ENCODE assay signal across 10 cellular contexts in the genomic region with DNA sequence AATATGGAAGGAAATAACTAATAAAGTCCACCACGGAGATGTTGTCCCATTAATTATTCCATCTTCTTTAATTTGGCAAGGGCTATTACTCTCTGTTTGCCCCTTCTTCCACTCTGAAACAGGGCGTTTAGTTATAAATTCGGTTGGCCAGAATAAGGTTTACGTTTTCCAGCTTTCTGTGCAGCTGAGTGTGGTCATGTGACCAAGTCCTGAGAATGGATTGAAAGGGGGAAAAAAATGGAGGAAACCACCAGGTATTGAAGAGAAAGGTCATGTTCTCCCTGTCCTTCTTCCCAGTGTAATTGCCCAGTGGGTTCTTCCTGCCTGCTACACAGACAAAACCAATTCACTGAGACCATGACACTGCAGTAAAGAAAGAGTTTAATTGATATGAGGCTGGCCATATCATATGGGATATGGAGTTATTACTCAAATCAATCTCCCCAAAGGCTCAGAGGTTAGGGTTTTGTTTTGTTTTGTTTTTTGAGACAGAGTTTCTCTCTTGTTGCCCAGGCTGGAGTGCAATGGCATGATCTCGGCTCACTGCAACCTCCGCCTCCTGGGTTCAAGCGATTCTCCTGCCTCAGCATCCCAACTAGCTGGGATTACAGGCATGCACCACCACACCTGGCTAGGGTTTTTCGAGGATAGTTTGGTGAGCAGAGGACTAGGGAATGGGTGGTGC. TPM values are rescaled to one million over a fixed set of nuclear protein-coding genes. Genes with fewer than 3 reads are reported as not detected.
DNase-seq lines count a peak whose midpoint lies in the region; ATAC-seq and TF ChIP-seq lines count a peak whose summit lies in the region.
"Had no signal": no experiment of that assay in that cellular context is flagged by ENCODE, and none has a peak within 500 bp of the region (broad histone marks: within the 10 kb centered on the region; RNA-seq: fewer than 3 reads in every experiment).

No MANE protein-coding gene starts in this region.

- TF ChIP-seq POLR2A in tibial nerve (IDR thresholded peaks at IDR 0.05), result no peak

- peak overlapping the region; percentile 47 for H2AFZ ChIP-seq in PC-3 (ENCODE audit: low read length)

- ATAC-seq in PC-3 (no peak), GM19395 (IDR thresholded peaks at IDR 0.05; ENCODE audit: unreplicated experiment) (no peak)

- peaks cover under 1% of the 10 kb centered on the region for H3K36me3 Mint-ChIP-seq in chondrocyte (ENCODE audit: low read depth)

- intact Hi-C loops in PC-3 (cut with micrococcal nuclease), result no loop called here

- H3K27ac ChIP-seq in PC-3 (ENCODE audit: low read length), result peak overlapping the region; percentile 93
- peak overlapping the region; percentile 77 for H3K27ac ChIP-seq in muscle layer of colon (ENCODE audit: low read depth, low read length)
- peak overlapping the region; percentile 40 to 82 (median 68) for H3K27ac ChIP-seq in tibial nerve

- H3K27me3 ChIP-seq in PC-3 (ENCODE audit: low read length), result no peaks in the 10 kb centered on the region
- H3K27me3 ChIP-seq in muscle layer of colon (ENCODE audit: control insufficient read depth in 1 of 2, insufficient read depth in 2 of 2, low read length in 2 of 2), result no peaks in the 10 kb centered on the region
- no peaks in the 10 kb centered on the region for H3K27me3 ChIP-seq in tibial nerve

- H3K4me1 Mint-ChIP-seq in chondrocyte (ENCODE audit: low read depth), result peaks cover 77% of the 10 kb centered on the region
- H3K4me1 Mint-ChIP-seq: neural crest cell had no signal

- H3K9me3 ChIP-seq in PC-3 (ENCODE audit: low read length), result no peaks in the 10 kb centered on the region
- H3K9me3 ChIP-seq in muscle layer of colon (ENCODE audit: low read length), result no peaks in the 10 kb centered on the region
- H3K9me3 ChIP-seq in tibial nerve, result no peaks in the 10 kb centered on the region

- H3K36me3 ChIP-seq in PC-3 (ENCODE audit: low read depth, low read length) (no peaks in the 10 kb centered on the region), muscle layer of colon (ENCODE audit: insufficient read depth, low read length) (no peaks in the 10 kb centered on the region), tibial nerve (no peaks in the 10 kb centered on the region)

- H3K4me1 ChIP-seq in PC-3 (ENCODE audit: insufficient read depth, low read length), result peaks cover 36% of the 10 kb centered on the region
- peaks cover 45% of the 10 kb centered on the region for H3K4me1 ChIP-seq in muscle layer of colon (ENCODE audit: insufficient read depth, low read length)
- peaks cover 0 to 52% (median 17%) of the 10 kb centered on the region in 4 donors for H3K4me1 ChIP-seq in tibial nerve

- 88% methylated on average over 8 of the region's 8 CpGs for WGBS in tibial nerve, 2 donors

- TF ChIP-seq EP300 in tibial nerve (IDR thresholded peaks at IDR 0.05), result no peak

- H3K4me3 Mint-ChIP-seq in chondrocyte (ENCODE audit: unreplicated experiment), result peak overlapping the region; percentile 20
- H3K4me3 Mint-ChIP-seq: activated B cell treated with CpG ODN at 0.5 μM for 24 hours, neural crest cell had no signal

- H3K9me2 ChIP-seq in PC-3 (replicated peaks; ENCODE audit: low read length), result no peaks in the 10 kb centered on the region

- H3K4me3 ChIP-seq in PC-3 (ENCODE audit: low read length), result 0 out of 2 replicates have a peak overlapping the region, but pooled peaks have one; percentile 28
- no peak overlapping the region for H3K4me3 ChIP-seq in muscle layer of colon (ENCODE audit: low read depth in 1 of 2, low read length in 2 of 2)
- H3K4me3 ChIP-seq in tibial nerve, result no peak overlapping the region

- CTCF ChIA-PET in PC-3 (lab: Charles Lee), result no interaction called here

- H3K27ac Mint-ChIP-seq in chondrocyte (ENCODE audit: unreplicated experiment), result peak overlapping the region; percentile 100
- H3K27ac Mint-ChIP-seq: activated B cell treated with CpG ODN at 0.5 μM for 24 hours had no signal

- TF ChIP-seq CTCF in PC-3 (conservative IDR thresholded peaks at IDR 0.05; ENCODE audit: low read depth, low read length) (no peak), chondrocyte (IDR thresholded peaks at IDR 0.05) (no peak), tibial nerve (IDR thresholded peaks at IDR 0.05) (no peak)

- peaks cover 2% of the 10 kb centered on the region for H3K9me3 Mint-ChIP-seq in chondrocyte (ENCODE audit: low read depth)
- H3K9me3 Mint-ChIP-seq: activated B cell treated with CpG ODN at 0.5 μM for 24 hours, neural crest cell had no signal

- no TSS peak for BruUV-seq in PC-3 (replicated peaks; lab: Mats Ljungman, UMichigan)

- H4K20me1 ChIP-seq in PC-3 (ENCODE audit: low read length), result no peaks in the 10 kb centered on the region

- H3K27me3 Mint-ChIP-seq in chondrocyte (ENCODE audit: low read depth), result no peaks in the 10 kb centered on the region

- DNase-seq in PC-3 (no peak), chondrocyte (ENCODE audit: low spot score) (no peak), tibial nerve (ENCODE audit: low spot score in 2 of 2) (no peak), mucosa of gallbladder (ENCODE audit: low spot score) (no peak), cerebellum (ENCODE audit: low spot score) (no peak)
- DNase-seq: activated B cell treated with CpG ODN at 0.5 μM for 24 hours, NCI-H1436 had no signal

- POLR2A ChIA-PET in PC-3 (lab: Charles Lee; ENCODE audit: unreplicated experiment), result interaction anchor here (0.6 kb wide), 1 partner anchor 354 kb away, joined by 16 read pairs; no protein-coding TSS in a partner anchor

- peaks cover 17% of the 10 kb centered on the region for H3F3A ChIP-seq in PC-3 (ENCODE audit: low read length, unreplicated experiment)

- H3K9ac ChIP-seq in PC-3 (ENCODE audit: low read length) (peak overlapping the region; percentile 26), muscle layer of colon (ENCODE audit: low read length) (no peak overlapping the region)

- peak overlapping the region; percentile 65 for H3K4me2 ChIP-seq in PC-3 (ENCODE audit: low read length)

- H3K79me2 ChIP-seq in PC-3 (ENCODE audit: low read length), result no peaks in the 10 kb centered on the region

RNA-seq across cellular contexts. Expression of a gene that starts 14.3 kb away (rescaled TPM):
- total RNA-seq in PC-3 (2014; rRNA removed) (9.1 and 9.6 TPM in 2 replicates), chondrocyte (10.9 to 11.5 TPM (median 10.9 TPM) in 3 replicates), tibial nerve (1 to 10 TPM; 5.1 to 9.4 (median 7.7) TPM), mucosa of gallbladder (15.3 TPM), cerebellum (8.1 TPM)

RNA-seq across cellular contexts. Expression of a gene that starts 14.7 kb away (rescaled TPM):
- total RNA-seq in PC-3 (2014; rRNA removed), result 2.2 and 2.4 TPM in 2 replicates
- total RNA-seq in chondrocyte, result 1.8 to 4.5 TPM (median 4.0 TPM) in 3 replicates
- total RNA-seq in tibial nerve, result 1 to 10 TPM in 1 of 4 donors, under 1 TPM in 1, not detected in 2; 0.39 to 1.2 TPM
- total RNA-seq in mucosa of gallbladder, result 0.55 TPM
- 1.00 TPM for total RNA-seq in cerebellum
